1 cellular context compared by ENCODE assay signal in the genomic region with DNA sequence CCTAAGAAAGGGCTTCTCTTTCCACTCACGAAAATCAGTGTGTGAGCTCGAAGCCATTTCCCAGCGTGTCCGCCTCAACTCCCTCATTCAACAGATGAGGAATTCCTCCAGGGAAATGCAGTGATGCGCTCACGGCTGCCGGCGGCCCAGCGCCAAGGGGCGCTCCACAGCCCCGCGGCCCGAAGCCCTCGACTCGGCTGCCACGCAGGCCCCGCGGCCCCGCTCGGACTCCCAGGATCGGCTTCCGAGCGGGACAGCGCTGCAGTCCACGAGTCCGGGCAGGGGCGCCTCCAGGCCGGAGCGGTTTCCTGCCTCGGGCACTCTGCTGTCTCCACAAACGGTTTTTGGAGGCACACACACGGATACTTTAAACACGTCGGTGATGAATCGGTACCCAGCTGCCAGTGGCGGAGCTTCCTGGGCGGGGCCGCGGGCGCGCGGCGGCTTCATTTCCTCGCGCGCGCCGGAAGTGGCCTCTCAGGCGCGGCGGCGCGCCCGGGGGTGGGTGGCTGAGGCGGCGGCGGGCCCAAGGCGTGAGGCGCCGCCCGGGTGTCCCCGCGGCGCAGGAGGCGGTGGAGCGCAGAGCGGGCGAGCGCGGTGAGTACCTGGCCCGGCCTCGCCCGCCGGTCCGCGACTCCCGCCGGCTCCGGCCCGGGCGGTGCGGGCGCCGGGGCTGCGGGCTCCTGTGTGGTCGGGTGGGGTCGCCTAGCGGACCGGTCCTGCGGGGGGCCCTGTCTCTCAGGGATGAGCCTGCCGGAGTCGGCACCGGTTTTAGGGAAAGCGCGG.
TF ChIP-seq lines count a peak whose summit lies in the region.

A gene with protein sequence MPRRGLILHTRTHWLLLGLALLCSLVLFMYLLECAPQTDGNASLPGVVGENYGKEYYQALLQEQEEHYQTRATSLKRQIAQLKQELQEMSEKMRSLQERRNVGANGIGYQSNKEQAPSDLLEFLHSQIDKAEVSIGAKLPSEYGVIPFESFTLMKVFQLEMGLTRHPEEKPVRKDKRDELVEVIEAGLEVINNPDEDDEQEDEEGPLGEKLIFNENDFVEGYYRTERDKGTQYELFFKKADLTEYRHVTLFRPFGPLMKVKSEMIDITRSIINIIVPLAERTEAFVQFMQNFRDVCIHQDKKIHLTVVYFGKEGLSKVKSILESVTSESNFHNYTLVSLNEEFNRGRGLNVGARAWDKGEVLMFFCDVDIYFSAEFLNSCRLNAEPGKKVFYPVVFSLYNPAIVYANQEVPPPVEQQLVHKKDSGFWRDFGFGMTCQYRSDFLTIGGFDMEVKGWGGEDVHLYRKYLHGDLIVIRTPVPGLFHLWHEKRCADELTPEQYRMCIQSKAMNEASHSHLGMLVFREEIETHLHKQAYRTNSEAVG (plus strand): TSS at position 475 of the 786 bp plus-strand sequence. CDS start 16,705 bp downstream, outside the sequence.

TF ChIP-seq in HepG2, 621 proteins besides CTCF, POLR2A, EP300 and RAD21 (continued from another document and continues in another):
- TF ChIP-seq, protein P1, sequence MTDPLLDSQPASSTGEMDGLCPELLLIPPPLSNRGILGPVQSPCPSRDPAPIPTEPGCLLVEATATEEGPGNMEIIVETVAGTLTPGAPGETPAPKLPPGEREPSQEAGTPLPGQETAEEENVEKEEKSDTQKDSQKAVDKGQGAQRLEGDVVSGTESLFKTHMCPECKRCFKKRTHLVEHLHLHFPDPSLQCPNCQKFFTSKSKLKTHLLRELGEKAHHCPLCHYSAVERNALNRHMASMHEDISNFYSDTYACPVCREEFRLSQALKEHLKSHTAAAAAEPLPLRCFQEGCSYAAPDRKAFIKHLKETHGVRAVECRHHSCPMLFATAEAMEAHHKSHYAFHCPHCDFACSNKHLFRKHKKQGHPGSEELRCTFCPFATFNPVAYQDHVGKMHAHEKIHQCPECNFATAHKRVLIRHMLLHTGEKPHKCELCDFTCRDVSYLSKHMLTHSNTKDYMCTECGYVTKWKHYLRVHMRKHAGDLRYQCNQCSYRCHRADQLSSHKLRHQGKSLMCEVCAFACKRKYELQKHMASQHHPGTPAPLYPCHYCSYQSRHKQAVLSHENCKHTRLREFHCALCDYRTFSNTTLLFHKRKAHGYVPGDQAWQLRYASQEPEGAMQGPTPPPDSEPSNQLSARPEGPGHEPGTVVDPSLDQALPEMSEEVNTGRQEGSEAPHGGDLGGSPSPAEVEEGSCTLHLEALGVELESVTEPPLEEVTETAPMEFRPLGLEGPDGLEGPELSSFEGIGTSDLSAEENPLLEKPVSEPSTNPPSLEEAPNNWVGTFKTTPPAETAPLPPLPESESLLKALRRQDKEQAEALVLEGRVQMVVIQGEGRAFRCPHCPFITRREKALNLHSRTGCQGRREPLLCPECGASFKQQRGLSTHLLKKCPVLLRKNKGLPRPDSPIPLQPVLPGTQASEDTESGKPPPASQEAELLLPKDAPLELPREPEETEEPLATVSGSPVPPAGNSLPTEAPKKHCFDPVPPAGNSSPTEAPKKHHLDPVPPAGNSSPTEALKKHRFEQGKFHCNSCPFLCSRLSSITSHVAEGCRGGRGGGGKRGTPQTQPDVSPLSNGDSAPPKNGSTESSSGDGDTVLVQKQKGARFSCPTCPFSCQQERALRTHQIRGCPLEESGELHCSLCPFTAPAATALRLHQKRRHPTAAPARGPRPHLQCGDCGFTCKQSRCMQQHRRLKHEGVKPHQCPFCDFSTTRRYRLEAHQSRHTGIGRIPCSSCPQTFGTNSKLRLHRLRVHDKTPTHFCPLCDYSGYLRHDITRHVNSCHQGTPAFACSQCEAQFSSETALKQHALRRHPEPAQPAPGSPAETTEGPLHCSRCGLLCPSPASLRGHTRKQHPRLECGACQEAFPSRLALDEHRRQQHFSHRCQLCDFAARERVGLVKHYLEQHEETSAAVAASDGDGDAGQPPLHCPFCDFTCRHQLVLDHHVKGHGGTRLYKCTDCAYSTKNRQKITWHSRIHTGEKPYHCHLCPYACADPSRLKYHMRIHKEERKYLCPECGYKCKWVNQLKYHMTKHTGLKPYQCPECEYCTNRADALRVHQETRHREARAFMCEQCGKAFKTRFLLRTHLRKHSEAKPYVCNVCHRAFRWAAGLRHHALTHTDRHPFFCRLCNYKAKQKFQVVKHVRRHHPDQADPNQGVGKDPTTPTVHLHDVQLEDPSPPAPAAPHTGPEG (CRISPR knock-in tag; IDR thresholded peaks at IDR 0.05): no peak; the same call in 1 of the 2 replicates
- TF ChIP-seq SAP130 (CRISPR knock-in tag; IDR thresholded peaks at IDR 0.05; ENCODE audit: low read depth) (peak; percentile 36), HCFC1 (IDR thresholded peaks at IDR 0.05; ENCODE audit: low read depth, low read length) (no peak), BORCS8-MEF2B (CRISPR knock-in tag; IDR thresholded peaks at IDR 0.05) (no peak; the same call in 1 of the 2 replicates), ZNF775 (CRISPR knock-in tag; IDR thresholded peaks at IDR 0.05; ENCODE audit: borderline replicate concordance) (no peak), NR2F2 (IDR thresholded peaks at IDR 0.05; ENCODE audit: borderline replicate concordance, low read depth) (no peak), TAF1 (CRISPR knock-in tag; IDR thresholded peaks at IDR 0.05) (peak; percentile 49; the same call in 1 of the 2 replicates), FLYWCH1 (CRISPR knock-in tag; IDR thresholded peaks at IDR 0.05) (no peak), STAG1 (CRISPR knock-in tag; IDR thresholded peaks at IDR 0.05) (no peak), RNF2 (conservative IDR thresholded peaks at IDR 0.05; ENCODE audit: low read depth) (no peak), KLF12 (CRISPR knock-in tag; IDR thresholded peaks at IDR 0.05; ENCODE audit: borderline replicate concordance) (0 out of 2 replicates have a peak, but pooled peaks have one; percentile 58), SETDB1 (CRISPR knock-in tag; IDR thresholded peaks at IDR 0.05; ENCODE audit: borderline replicate concordance) (no peak), ZFP37 (CRISPR knock-in tag; IDR thresholded peaks at IDR 0.05; ENCODE audit: borderline replicate concordance) (no peak), POLR2AphosphoS5 (IDR thresholded peaks at IDR 0.05; ENCODE audit: low read depth, low read length) (peak; percentile 71), SKI (IDR thresholded peaks at IDR 0.05; ENCODE audit: partially characterized antibody) (peak; percentile 68), RCOR2 (CRISPR knock-in tag; IDR thresholded peaks at IDR 0.05) (no peak), GATAD1 (CRISPR knock-in tag; IDR thresholded peaks at IDR 0.05) (peak; percentile 63; the same call in 1 of the 2 replicates), HDAC1 (CRISPR knock-in tag; IDR thresholded peaks at IDR 0.05) (peak; percentile 50; the same call in 1 of the 2 replicates), PAF1 (CRISPR knock-in tag; IDR thresholded peaks at IDR 0.05) (no peak), TBX3 (IDR thresholded peaks at IDR 0.05; ENCODE audit: borderline replicate concordance) (no peak), ZNF549 (CRISPR knock-in tag; IDR thresholded peaks at IDR 0.05) (0 out of 2 replicates have a peak, but pooled peaks have one; percentile 53), ZNF713 (CRISPR knock-in tag; IDR thresholded peaks at IDR 0.05) (0 out of 2 replicates have a peak, but pooled peaks have one; percentile 54), MTF2 (CRISPR knock-in tag; IDR thresholded peaks at IDR 0.05; ENCODE audit: borderline replicate concordance) (no peak), NFYC (CRISPR knock-in tag; IDR thresholded peaks at IDR 0.05) (no peak)
- TF ChIP-seq, protein P2, sequence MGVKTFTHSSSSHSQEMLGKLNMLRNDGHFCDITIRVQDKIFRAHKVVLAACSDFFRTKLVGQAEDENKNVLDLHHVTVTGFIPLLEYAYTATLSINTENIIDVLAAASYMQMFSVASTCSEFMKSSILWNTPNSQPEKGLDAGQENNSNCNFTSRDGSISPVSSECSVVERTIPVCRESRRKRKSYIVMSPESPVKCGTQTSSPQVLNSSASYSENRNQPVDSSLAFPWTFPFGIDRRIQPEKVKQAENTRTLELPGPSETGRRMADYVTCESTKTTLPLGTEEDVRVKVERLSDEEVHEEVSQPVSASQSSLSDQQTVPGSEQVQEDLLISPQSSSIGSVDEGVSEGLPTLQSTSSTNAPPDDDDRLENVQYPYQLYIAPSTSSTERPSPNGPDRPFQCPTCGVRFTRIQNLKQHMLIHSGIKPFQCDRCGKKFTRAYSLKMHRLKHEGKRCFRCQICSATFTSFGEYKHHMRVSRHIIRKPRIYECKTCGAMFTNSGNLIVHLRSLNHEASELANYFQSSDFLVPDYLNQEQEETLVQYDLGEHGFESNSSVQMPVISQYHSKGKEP (CRISPR knock-in tag; IDR thresholded peaks at IDR 0.05): no peak
- TF ChIP-seq, protein P3, sequence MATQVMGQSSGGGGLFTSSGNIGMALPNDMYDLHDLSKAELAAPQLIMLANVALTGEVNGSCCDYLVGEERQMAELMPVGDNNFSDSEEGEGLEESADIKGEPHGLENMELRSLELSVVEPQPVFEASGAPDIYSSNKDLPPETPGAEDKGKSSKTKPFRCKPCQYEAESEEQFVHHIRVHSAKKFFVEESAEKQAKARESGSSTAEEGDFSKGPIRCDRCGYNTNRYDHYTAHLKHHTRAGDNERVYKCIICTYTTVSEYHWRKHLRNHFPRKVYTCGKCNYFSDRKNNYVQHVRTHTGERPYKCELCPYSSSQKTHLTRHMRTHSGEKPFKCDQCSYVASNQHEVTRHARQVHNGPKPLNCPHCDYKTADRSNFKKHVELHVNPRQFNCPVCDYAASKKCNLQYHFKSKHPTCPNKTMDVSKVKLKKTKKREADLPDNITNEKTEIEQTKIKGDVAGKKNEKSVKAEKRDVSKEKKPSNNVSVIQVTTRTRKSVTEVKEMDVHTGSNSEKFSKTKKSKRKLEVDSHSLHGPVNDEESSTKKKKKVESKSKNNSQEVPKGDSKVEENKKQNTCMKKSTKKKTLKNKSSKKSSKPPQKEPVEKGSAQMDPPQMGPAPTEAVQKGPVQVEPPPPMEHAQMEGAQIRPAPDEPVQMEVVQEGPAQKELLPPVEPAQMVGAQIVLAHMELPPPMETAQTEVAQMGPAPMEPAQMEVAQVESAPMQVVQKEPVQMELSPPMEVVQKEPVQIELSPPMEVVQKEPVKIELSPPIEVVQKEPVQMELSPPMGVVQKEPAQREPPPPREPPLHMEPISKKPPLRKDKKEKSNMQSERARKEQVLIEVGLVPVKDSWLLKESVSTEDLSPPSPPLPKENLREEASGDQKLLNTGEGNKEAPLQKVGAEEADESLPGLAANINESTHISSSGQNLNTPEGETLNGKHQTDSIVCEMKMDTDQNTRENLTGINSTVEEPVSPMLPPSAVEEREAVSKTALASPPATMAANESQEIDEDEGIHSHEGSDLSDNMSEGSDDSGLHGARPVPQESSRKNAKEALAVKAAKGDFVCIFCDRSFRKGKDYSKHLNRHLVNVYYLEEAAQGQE (IDR thresholded peaks at IDR 0.05; ENCODE audit: borderline replicate concordance in 1 of 2, low read depth in 1 of 2, low read length in 2 of 2): no peak
- TF ChIP-seq, protein P4, sequence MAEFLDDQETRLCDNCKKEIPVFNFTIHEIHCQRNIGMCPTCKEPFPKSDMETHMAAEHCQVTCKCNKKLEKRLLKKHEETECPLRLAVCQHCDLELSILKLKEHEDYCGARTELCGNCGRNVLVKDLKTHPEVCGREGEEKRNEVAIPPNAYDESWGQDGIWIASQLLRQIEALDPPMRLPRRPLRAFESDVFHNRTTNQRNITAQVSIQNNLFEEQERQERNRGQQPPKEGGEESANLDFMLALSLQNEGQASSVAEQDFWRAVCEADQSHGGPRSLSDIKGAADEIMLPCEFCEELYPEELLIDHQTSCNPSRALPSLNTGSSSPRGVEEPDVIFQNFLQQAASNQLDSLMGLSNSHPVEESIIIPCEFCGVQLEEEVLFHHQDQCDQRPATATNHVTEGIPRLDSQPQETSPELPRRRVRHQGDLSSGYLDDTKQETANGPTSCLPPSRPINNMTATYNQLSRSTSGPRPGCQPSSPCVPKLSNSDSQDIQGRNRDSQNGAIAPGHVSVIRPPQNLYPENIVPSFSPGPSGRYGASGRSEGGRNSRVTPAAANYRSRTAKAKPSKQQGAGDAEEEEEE (CRISPR knock-in tag; IDR thresholded peaks at IDR 0.05; ENCODE audit: borderline replicate concordance): no peak
- TF ChIP-seq, protein P5, sequence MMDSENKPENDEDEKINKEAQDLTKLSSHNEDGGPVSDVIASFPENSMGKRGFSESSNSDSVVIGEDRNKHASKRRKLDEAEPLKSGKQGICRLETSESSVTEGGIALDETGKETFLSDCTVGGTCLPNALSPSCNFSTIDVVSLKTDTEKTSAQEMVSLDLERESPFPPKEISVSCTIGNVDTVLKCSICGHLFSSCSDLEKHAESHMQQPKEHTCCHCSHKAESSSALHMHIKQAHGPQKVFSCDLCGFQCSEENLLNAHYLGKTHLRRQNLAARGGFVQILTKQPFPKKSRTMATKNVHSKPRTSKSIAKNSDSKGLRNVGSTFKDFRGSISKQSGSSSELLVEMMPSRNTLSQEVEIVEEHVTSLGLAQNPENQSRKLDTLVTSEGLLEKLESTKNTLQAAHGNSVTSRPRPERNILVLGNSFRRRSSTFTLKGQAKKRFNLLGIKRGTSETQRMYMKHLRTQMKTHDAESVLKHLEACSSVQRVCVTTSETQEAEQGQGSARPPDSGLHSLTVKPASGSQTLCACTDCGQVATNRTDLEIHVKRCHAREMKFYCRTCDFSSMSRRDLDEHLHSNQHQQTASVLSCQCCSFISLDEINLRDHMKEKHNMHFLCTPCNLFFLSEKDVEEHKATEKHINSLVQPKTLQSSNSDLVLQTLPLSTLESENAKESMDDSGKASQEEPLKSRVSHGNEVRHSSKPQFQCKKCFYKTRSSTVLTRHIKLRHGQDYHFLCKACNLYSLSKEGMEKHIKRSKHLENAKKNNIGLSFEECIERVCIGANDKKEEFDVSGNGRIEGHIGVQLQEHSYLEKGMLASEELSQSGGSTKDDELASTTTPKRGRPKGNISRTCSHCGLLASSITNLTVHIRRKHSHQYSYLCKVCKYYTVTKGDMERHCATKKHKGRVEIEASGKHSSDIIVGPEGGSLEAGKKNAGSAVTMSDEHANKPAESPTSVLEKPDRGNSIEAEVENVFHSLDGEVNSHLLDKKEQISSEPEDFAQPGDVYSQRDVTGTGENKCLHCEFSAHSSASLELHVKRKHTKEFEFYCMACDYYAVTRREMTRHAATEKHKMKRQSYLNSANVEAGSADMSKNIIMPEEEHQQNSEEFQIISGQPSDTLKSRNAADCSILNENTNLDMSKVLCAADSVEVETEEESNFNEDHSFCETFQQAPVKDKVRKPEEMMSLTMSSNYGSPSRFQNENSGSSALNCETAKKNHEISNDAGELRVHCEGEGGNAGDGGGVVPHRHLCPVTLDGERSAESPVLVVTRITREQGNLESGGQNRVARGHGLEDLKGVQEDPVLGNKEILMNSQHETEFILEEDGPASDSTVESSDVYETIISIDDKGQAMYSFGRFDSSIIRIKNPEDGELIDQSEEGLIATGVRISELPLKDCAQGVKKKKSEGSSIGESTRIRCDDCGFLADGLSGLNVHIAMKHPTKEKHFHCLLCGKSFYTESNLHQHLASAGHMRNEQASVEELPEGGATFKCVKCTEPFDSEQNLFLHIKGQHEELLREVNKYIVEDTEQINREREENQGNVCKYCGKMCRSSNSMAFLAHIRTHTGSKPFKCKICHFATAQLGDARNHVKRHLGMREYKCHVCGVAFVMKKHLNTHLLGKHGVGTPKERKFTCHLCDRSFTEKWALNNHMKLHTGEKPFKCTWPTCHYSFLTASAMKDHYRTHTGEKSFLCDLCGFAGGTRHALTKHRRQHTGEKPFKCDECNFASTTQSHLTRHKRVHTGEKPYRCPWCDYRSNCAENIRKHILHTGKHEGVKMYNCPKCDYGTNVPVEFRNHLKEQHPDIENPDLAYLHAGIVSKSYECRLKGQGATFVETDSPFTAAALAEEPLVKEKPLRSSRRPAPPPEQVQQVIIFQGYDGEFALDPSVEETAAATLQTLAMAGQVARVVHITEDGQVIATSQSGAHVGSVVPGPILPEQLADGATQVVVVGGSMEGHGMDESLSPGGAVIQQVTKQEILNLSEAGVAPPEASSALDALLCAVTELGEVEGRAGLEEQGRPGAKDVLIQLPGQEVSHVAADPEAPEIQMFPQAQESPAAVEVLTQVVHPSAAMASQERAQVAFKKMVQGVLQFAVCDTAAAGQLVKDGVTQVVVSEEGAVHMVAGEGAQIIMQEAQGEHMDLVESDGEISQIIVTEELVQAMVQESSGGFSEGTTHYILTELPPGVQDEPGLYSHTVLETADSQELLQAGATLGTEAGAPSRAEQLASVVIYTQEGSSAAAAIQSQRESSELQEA (CRISPR knock-in tag; IDR thresholded peaks at IDR 0.05; ENCODE audit: not compliant biosample characterization): peak; percentile 74
